ENCODE assay signal across 28 cellular contexts in the genomic region with DNA sequence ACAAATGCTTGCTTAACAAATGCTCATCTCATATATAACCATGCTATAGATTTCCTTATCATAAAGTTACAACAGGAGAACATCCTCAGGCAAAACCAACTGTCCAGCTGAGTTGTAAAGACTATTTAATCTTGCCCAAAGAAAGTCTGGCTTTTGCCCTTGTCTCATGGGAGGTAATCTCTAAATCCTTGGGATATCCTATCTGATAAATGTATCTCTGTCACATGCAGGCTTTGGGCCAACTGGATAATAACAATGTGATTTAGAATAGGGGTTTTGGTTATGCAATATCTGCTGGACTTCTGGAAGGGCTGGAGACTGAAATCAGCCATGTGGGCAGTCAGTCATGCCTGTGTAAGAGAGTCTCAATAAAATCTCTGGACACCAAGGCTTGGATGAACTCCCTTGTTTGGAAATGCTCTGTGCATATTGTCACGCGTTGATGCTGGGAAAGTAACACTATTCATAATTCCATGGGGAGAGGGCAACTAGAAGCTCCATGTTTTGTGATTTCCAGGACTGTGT. TPM values are rescaled to one million over a fixed set of nuclear protein-coding genes. Genes with fewer than 3 reads are reported as not detected.
"Had no signal": no experiment of that assay in that cellular context is flagged by ENCODE, and none has a peak within 500 bp of the region (broad histone marks: within the 10 kb centered on the region; RNA-seq: fewer than 3 reads in every experiment).

No MANE protein-coding gene starts in this region.

- H3K27ac Mint-ChIP-seq: activated CD4-positive, alpha-beta memory T cell treated with anti-CD3 and anti-CD28 coated beads, Interleukin-2, amount 10 ng/mL, durations not matched to agents 7 days and 5 days; activated T-cell treated with anti-CD3 and anti-CD28 coated beads, Interleukin-2, amount 50 U/mL, for 72 hours; activated T-helper 2 cell treated with anti-CD3 and anti-CD28 coated beads, Interferon-gamma antibody, Interleukin-2, Interleukin-4, amounts not matched to agents 10 μg/mL and 5 μg/mL and 100 μg/mL, durations not matched to agents 14 hours and 24 hours and 36 hours had no signal

- H3K27me3 Mint-ChIP-seq: activated CD4-positive, alpha-beta memory T cell treated with anti-CD3 and anti-CD28 coated beads, Interleukin-2, amount 10 ng/mL, durations not matched to agents 7 days and 5 days had no signal

- H3K36me3 ChIP-seq: brain microvascular endothelial cell, Peyer's patch, SJCRH30 had no signal

- H3K4me1 ChIP-seq: Peyer's patch, SJCRH30 had no signal

- H3K27ac ChIP-seq: brain microvascular endothelial cell, KMS-11, Peyer's patch, RWPE1, SJCRH30, VCaP had no signal

- ATAC-seq: activated T-cell treated with anti-CD3 and anti-CD28 coated beads, Interleukin-2, amount 50 U/mL, for 72 hours had no signal

- DNase-seq: activated CD4-positive, alpha-beta memory T cell treated with anti-CD3 and anti-CD28 coated beads, Interleukin-2, amount 10 ng/mL, durations not matched to agents 7 days and 5 days; activated CD4-positive, alpha-beta T cell treated with anti-CD3 and anti-CD28 coated beads, Interleukin-2, amount 50 U/mL, for 1 hour; activated CD4-positive, CD25-positive, alpha-beta regulatory T cell; activated CD8-positive, alpha-beta memory T cell treated with anti-CD3 and anti-CD28 coated beads, Interleukin-2, amount 50 U/mL, for 4 hours; activated gamma-delta T cell treated with Interleukin-2 at 50 U/mL for 16 hours; activated naive CD4-positive, alpha-beta T cell treated with anti-CD3 and anti-CD28 coated beads, Interleukin-2, amount 50 U/mL, for 16 hours; activated T-cell treated with anti-CD3 and anti-CD28 coated beads, Interleukin-2, amount 50 U/mL, for 72 hours; amniotic stem cell; brain microvascular endothelial cell; NCI-H1092; NCI-H1417; NCI-H1930; NCI-H2171; NCI-H226; NCI-H774; NK-92 treated with Interleukin-12 subunit alpha and Interleukin-12 subunit beta, amount 100 ng/mL, for 24 hours; Peyer's patch; Right ventricle myocardium superior; SK-N-SH; T-helper 1 cell had no signal

- H3K27me3 ChIP-seq: brain microvascular endothelial cell, Peyer's patch, SJCRH30 had no signal

- H3K9ac ChIP-seq: KMS-11, SK-N-SH had no signal

- H3K9me3 ChIP-seq: Peyer's patch, SJCRH30, SK-N-SH had no signal

- H3K4me3 Mint-ChIP-seq: activated CD4-positive, alpha-beta memory T cell treated with anti-CD3 and anti-CD28 coated beads, Interleukin-2, amount 10 ng/mL, durations not matched to agents 7 days and 5 days; activated T-cell treated with anti-CD3 and anti-CD28 coated beads, Interleukin-2, amount 50 U/mL, for 72 hours had no signal

- H3K9me3 Mint-ChIP-seq: activated T-helper 2 cell treated with anti-CD3 and anti-CD28 coated beads, Interferon-gamma antibody, Interleukin-2, Interleukin-4, amounts not matched to agents 10 μg/mL and 5 μg/mL and 100 μg/mL, durations not matched to agents 14 hours and 24 hours and 36 hours had no signal

- H3K4me3 ChIP-seq: Peyer's patch, SJCRH30 had no signal

- H3K4me1 Mint-ChIP-seq: activated CD4-positive, alpha-beta memory T cell treated with anti-CD3 and anti-CD28 coated beads, Interleukin-2, amount 10 ng/mL, durations not matched to agents 7 days and 5 days had no signal

RNA-seq across cellular contexts. Expression of gene PRL, which starts 56.3 kb away (rescaled TPM):
- total RNA-seq: activated CD4-positive, alpha-beta memory T cell treated with anti-CD3 and anti-CD28 coated beads, Interleukin-2, amount 10 ng/mL, durations not matched to agents 7 days and 5 days; activated T-helper 2 cell treated with anti-CD3 and anti-CD28 coated beads, Interferon-gamma antibody, Interleukin-2, Interleukin-4, amounts not matched to agents 10 μg/mL and 5 μg/mL and 100 μg/mL, durations not matched to agents 14 hours and 24 hours and 36 hours; MCF 10A; NCI-H460; Peyer's patch; Right ventricle myocardium superior; T-helper 2 cell treated with Interferon-gamma antibody and Interleukin-4, amounts not matched to agents 100 ng/mL and 5 ng/mL, for 36 hours had no signal
- polyA plus RNA-seq: SK-N-SH had no signal
